In the genomic region with DNA sequence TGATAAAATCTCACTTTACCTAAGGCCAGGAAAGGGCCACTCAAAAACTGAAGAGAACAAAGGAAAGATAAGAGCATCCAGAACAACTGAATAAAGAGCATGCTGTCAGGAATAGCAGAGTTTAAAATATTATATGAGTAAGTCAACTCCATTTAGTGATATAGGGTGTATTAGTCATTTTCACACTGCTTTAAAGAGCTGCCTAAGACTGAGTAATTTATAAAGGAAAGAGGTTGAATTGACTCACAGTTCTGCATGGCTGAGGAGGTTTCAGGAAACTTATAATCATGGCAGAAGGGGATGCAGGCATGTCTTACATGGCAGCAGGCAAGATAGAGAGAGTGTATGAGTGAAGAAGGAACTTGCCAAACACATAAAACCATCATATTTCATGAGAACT, we compare ENCODE assay signal across 16 cellular contexts.
A peak's percentile ranks its signal among the peaks of the same experiment; 100 is the strongest.
DNase-seq lines count a peak whose midpoint lies in the region; ATAC-seq and TF ChIP-seq lines count a peak whose summit lies in the region.
"Had no signal": no experiment of that assay in that cellular context is flagged by ENCODE, and none has a peak within 500 bp of the region (broad histone marks: within the 10 kb centered on the region; RNA-seq: fewer than 3 reads in every experiment).

No MANE protein-coding gene starts in this region.

- H4K20me1 ChIP-seq in mammary epithelial cell (ENCODE audit: insufficient read depth, low read length): no peaks in the 10 kb centered on the region
- H4K20me1 ChIP-seq: BLaER1 had no signal

- in situ Hi-C loops in mammary epithelial cell (cut with MboI; ENCODE audit: low sequenced_read_pairs in 2 of 2): no loop called here

- no peaks in the 10 kb centered on the region for H3K27me3 ChIP-seq in mammary epithelial cell (ENCODE audit: insufficient read depth, low read length)
- no peaks in the 10 kb centered on the region for H3K27me3 ChIP-seq in breast epithelium
- H3K27me3 ChIP-seq: BLaER1 had no signal

- H3K4me3 ChIP-seq in mammary epithelial cell (replicated peaks in 1 of 3; ENCODE audit: insufficient read depth in 1 of 3, low read depth in 2 of 3, low read length in 3 of 3) (no peak overlapping the region), breast epithelium (no peak overlapping the region), epithelial cell of esophagus (ENCODE audit: low read length) (no peak overlapping the region)
- H3K4me3 ChIP-seq: BLaER1, K562 had no signal

- no peaks in the 10 kb centered on the region for H3K79me2 ChIP-seq in mammary epithelial cell (ENCODE audit: insufficient read depth, low read length)

- no peak overlapping the region for H3K27ac Mint-ChIP-seq in stimulated activated naive CD8-positive, alpha-beta T cell treated with anti-CD3 and anti-CD28 coated beads, Interleukin-15, amount 100 ng/mL, for 72 hours

- TF ChIP-seq CTCF in mammary epithelial cell (conservative IDR thresholded peaks at IDR 0.05 in 1 of 2, IDR thresholded peaks at IDR 0.05 in 1 of 2; ENCODE audit: extremely low read depth in 1 of 2, insufficient read depth in 1 of 2, low read depth in 1 of 2, low read length in 2 of 2) (no peak), breast epithelium (IDR thresholded peaks at IDR 0.05) (no peak), epithelial cell of esophagus (IDR thresholded peaks at IDR 0.05; ENCODE audit: insufficient read depth, low read depth, low read length, missing control alignments) (no peak)

- H3K9me3 ChIP-seq in mammary epithelial cell (replicated peaks; ENCODE audit: insufficient read depth, low read length): no peaks in the 10 kb centered on the region
- peaks cover 0 to 10% of the 10 kb centered on the region in 2 donors for H3K9me3 ChIP-seq in breast epithelium

- peak; percentile 11 for DNase-seq in mammary epithelial cell
- DNase-seq in breast epithelium (ENCODE audit: low spot score in 2 of 2): no peak
- DNase-seq in M059J (ENCODE audit: low read depth): peak; percentile 9
- peak; percentile 55 for DNase-seq in epithelial cell of esophagus (ENCODE audit: low read depth)
- no peak for DNase-seq in stimulated activated naive CD8-positive, alpha-beta T cell treated with anti-CD3 and anti-CD28 coated beads, Interleukin-15, amount 100 ng/mL, for 72 hours
- DNase-seq in C1 segment of cervical spinal cord (lab: John Stamatoyannopoulos, UW): no peak
- DNase-seq: DMS 273 treated with DMSO at 0.1 percent for 48 hours, NCI-H1048, NCI-H2107, NCI-H345, NCI-H526 treated with DMSO at 0.1 percent for 48 hours had no signal

- no peak overlapping the region for H2AFZ ChIP-seq in mammary epithelial cell (ENCODE audit: low read depth, low read length)

- intact Hi-C loops in mammary epithelial cell (cut with micrococcal nuclease) (no loop called here), breast epithelium (cut with DNase I; ENCODE audit: low total_unique reads) (no loop called here)

- H3K4me1 Mint-ChIP-seq in stimulated activated naive CD8-positive, alpha-beta T cell treated with anti-CD3 and anti-CD28 coated beads, Interleukin-15, amount 100 ng/mL, for 72 hours: no peaks in the 10 kb centered on the region

- no peaks in the 10 kb centered on the region for H3K27me3 Mint-ChIP-seq in stimulated activated naive CD8-positive, alpha-beta T cell treated with anti-CD3 and anti-CD28 coated beads, Interleukin-15, amount 100 ng/mL, for 72 hours

- no peak overlapping the region for H3K4me3 Mint-ChIP-seq in stimulated activated naive CD8-positive, alpha-beta T cell treated with anti-CD3 and anti-CD28 coated beads, Interleukin-15, amount 100 ng/mL, for 72 hours

- BruUV-seq in mammary epithelial cell (replicated peaks; lab: Mats Ljungman, UMichigan): no TSS peak

- dilution Hi-C loops in mammary epithelial cell (cut with HindIII; ENCODE audit: low sequenced_read_pairs): no loop called here

- H3K27ac ChIP-seq in mammary epithelial cell (ENCODE audit: insufficient read depth, low read depth, low read length): no peak overlapping the region
- H3K27ac ChIP-seq in breast epithelium: no peak overlapping the region
- H3K27ac ChIP-seq: BLaER1 had no signal

- H3K4me1 ChIP-seq in mammary epithelial cell (ENCODE audit: insufficient read depth, low read length): no peaks in the 10 kb centered on the region
- no peaks in the 10 kb centered on the region for H3K4me1 ChIP-seq in breast epithelium
- H3K4me1 ChIP-seq: BLaER1 had no signal

- H3K4me2 ChIP-seq in mammary epithelial cell (ENCODE audit: insufficient read depth, low read depth, low read length): no peak overlapping the region
- H3K4me2 ChIP-seq: BLaER1 had no signal

- H3K9me3 Mint-ChIP-seq in stimulated activated naive CD8-positive, alpha-beta T cell treated with anti-CD3 and anti-CD28 coated beads, Interleukin-15, amount 100 ng/mL, for 72 hours: peaks cover 28 to 33% of the 10 kb centered on the region in 2 donors

- H3K36me3 ChIP-seq in mammary epithelial cell (ENCODE audit: insufficient read depth, low read length): no peaks in the 10 kb centered on the region
- H3K36me3 ChIP-seq in breast epithelium: no peaks in the 10 kb centered on the region
- H3K36me3 ChIP-seq: BLaER1 had no signal

- no peak overlapping the region for H3K9ac ChIP-seq in mammary epithelial cell (ENCODE audit: insufficient read depth, low read length)
- H3K9ac ChIP-seq: BLaER1 had no signal

- no peak for TF ChIP-seq POLR2A in breast epithelium (IDR thresholded peaks at IDR 0.05)

- CTCF ChIA-PET in mammary epithelial cell (lab: Charles Lee; ENCODE audit: low non-redundant PET): no interaction called here

- ATAC-seq in stimulated activated naive CD8-positive, alpha-beta T cell treated with anti-CD3 and anti-CD28 coated beads, Interleukin-15, amount 100 ng/mL, for 72 hours: peak; percentile 46
- ATAC-seq in GM19395 (IDR thresholded peaks at IDR 0.05; ENCODE audit: unreplicated experiment) (no peak), GM21447 (IDR thresholded peaks at IDR 0.05; ENCODE audit: unreplicated experiment) (no peak)
- ATAC-seq: HCT116, K562 had no signal

Comparison
In these comparisons a context has a peak if more than half of its experiments do, and no peak if none do; other contexts are left out.
1. DNase-seq: peak in mammary epithelial cell (single experiment), M059J (single experiment) and epithelial cell of esophagus (single experiment); none in breast epithelium (0 of 2), stimulated activated naive CD8-positive, alpha-beta T cell treated with anti-CD3 and anti-CD28 coated beads, Interleukin-15, amount 100 ng/mL, for 72 hours (0 of 2) and C1 segment of cervical spinal cord (0 of 14).